In genomic region chr5:116583823-116584222, GRCh38 we compare ENCODE assay signal across 24 cellular contexts. TPM values are rescaled to one million over a fixed set of nuclear protein-coding genes. Genes with fewer than 3 reads are reported as not detected.
A peak's percentile ranks its signal among the peaks of the same experiment; 100 is the strongest.
DNase-seq lines count a peak whose midpoint lies in the region; ATAC-seq, FAIRE-seq and TF ChIP-seq lines count a peak whose summit lies in the region.
"Had no signal": no experiment of that assay in that cellular context is flagged by ENCODE, and none has a peak within 500 bp of the region (broad histone marks: within the 10 kb centered on the region; RNA-seq: fewer than 3 reads in every experiment).

No MANE protein-coding gene starts in this region.

- no peaks in the 10 kb centered on the region for H3K36me3 ChIP-seq in K562 (ENCODE audit: control insufficient read depth, insufficient read depth, low read length)
- no peaks in the 10 kb centered on the region for H3K36me3 ChIP-seq in thyroid gland
- H3K36me3 ChIP-seq: Peyer's patch had no signal

- DNase-seq in K562 (ENCODE audit: extremely low read depth in 1 of 4, low spot score in 3 of 4): no peak
- DNase-seq in renal cortical epithelial cell (ENCODE audit: low read depth): peak; percentile 22
- no peak for DNase-seq in thyroid gland
- no peak for DNase-seq in activated CD4-positive, alpha-beta T cell treated with anti-CD3 and anti-CD28 coated beads, Interleukin-2, amount 10 ng/mL, durations not matched to agents 24 days and 14 days
- DNase-seq in KG1 (lab: John Stamatoyannopoulos, UW): no peak
- DNase-seq: C1 segment of cervical spinal cord; CD4-positive, alpha-beta memory T cell; COR-L47; EL; GDM1; KBM-7; MM.1S; NCI-H2029; NCI-H446; NCI-H524 treated with DMSO at 0.1 percent for 48 hours; Peyer's patch; SIG-M5 had no signal

- H3K36me3 Mint-ChIP-seq in activated CD4-positive, alpha-beta T cell treated with anti-CD3 and anti-CD28 coated beads, Interleukin-2, amount 10 ng/mL, durations not matched to agents 24 days and 14 days (ENCODE audit: low read depth): no peaks in the 10 kb centered on the region
- H3K36me3 Mint-ChIP-seq: CD4-positive, alpha-beta memory T cell had no signal

- H3K4me3 Mint-ChIP-seq in activated CD4-positive, alpha-beta T cell treated with anti-CD3 and anti-CD28 coated beads, Interleukin-2, amount 10 ng/mL, durations not matched to agents 24 days and 14 days: no peak overlapping the region
- H3K4me3 Mint-ChIP-seq: CD4-positive, alpha-beta memory T cell had no signal

- H3K27ac ChIP-seq in K562 (ENCODE audit: extremely low read depth, low read depth, low read length) (no peak overlapping the region), thyroid gland (no peak overlapping the region)
- H3K27ac ChIP-seq: HL-60, Peyer's patch, SK-N-MC had no signal

- H3K4me3 ChIP-seq in K562 (no peak overlapping the region), thyroid gland (replicated peaks in 1 of 3) (no peak overlapping the region)
- H3K4me3 ChIP-seq: GM12878, Peyer's patch, SK-N-MC had no signal

- BruUV-seq in K562 (replicated peaks; lab: Mats Ljungman, UMichigan): no TSS peak

- no peak for TF ChIP-seq EP300 in K562 (IDR thresholded peaks at IDR 0.05; ENCODE audit: low read length)

- peaks cover 2% of the 10 kb centered on the region for H3K4me1 Mint-ChIP-seq in activated CD4-positive, alpha-beta T cell treated with anti-CD3 and anti-CD28 coated beads, Interleukin-2, amount 10 ng/mL, durations not matched to agents 24 days and 14 days
- H3K4me1 Mint-ChIP-seq: CD4-positive, alpha-beta memory T cell had no signal

- no peaks in the 10 kb centered on the region for H3K9me1 ChIP-seq in K562 (ENCODE audit: control insufficient read depth, insufficient read depth, low read length)

- 2% methylated on average over 3 of the region's 3 CpGs for WGBS in K562 (ENCODE audit: insufficient coverage, low coverage, missing lambda C conversion rate)
- WGBS in thyroid gland, 2 donors: 96 to 98% methylated on average over 3 of the region's 3 CpGs

- CTCF ChIA-PET in K562 (lab: Yijun Ruan, JAX; ENCODE audit: low intra/inter-chr PET ratio): no interaction called here

- in situ Hi-C loops in K562 (cut with MboI): no loop called here

- no peaks in the 10 kb centered on the region for H3K27me3 ChIP-seq in K562 (ENCODE audit: control insufficient read depth in 2 of 2, insufficient read depth in 2 of 2, low read length in 2 of 2)
- no peaks in the 10 kb centered on the region for H3K27me3 ChIP-seq in thyroid gland
- H3K27me3 ChIP-seq: Peyer's patch had no signal

- TF ChIP-seq RAD21 in K562 (CRISPR knock-in tag; conservative IDR thresholded peaks at IDR 0.05 in 1 of 2, IDR thresholded peaks at IDR 0.05 in 1 of 2): no peak

- peaks cover 28% of the 10 kb centered on the region for H3K27me3 Mint-ChIP-seq in activated CD4-positive, alpha-beta T cell treated with anti-CD3 and anti-CD28 coated beads, Interleukin-2, amount 10 ng/mL, durations not matched to agents 24 days and 14 days

- no peak overlapping the region for H2AFZ ChIP-seq in K562 (ENCODE audit: low read depth, low read length)

- H3K9me3 ChIP-seq in K562 (replicated peaks; ENCODE audit: control insufficient read depth, insufficient read depth, low read depth, low read length) (no peaks in the 10 kb centered on the region), thyroid gland (no peaks in the 10 kb centered on the region)
- H3K9me3 ChIP-seq: Peyer's patch had no signal

- H3K27ac Mint-ChIP-seq in activated CD4-positive, alpha-beta T cell treated with anti-CD3 and anti-CD28 coated beads, Interleukin-2, amount 10 ng/mL, durations not matched to agents 24 days and 14 days: no peak overlapping the region

- no peaks in the 10 kb centered on the region for H3K9me3 Mint-ChIP-seq in activated CD4-positive, alpha-beta T cell treated with anti-CD3 and anti-CD28 coated beads, Interleukin-2, amount 10 ng/mL, durations not matched to agents 24 days and 14 days

- POLR2A ChIA-PET in K562 (lab: Yijun Ruan, JAX): no interaction called here

- H3K9ac ChIP-seq in K562 (ENCODE audit: insufficient read depth in 1 of 2, low read depth in 2 of 2, low read length in 2 of 2): no peak overlapping the region

- peak; percentile 19 for ATAC-seq in GM18868 (IDR thresholded peaks at IDR 0.05; ENCODE audit: unreplicated experiment)
- ATAC-seq in K562: no peak
- peak; percentile 71 for ATAC-seq in esophagus mucosa

- H3K4me1 ChIP-seq in K562 (replicated peaks in 1 of 2; ENCODE audit: control insufficient read depth in 2 of 2, insufficient read depth in 2 of 2, low read length in 2 of 2) (no peaks in the 10 kb centered on the region), thyroid gland (no peaks in the 10 kb centered on the region)
- H3K4me1 ChIP-seq: Peyer's patch had no signal

- H3K4me2 ChIP-seq in K562 (ENCODE audit: insufficient read depth, low read length): no peak overlapping the region

- no peaks in the 10 kb centered on the region for H4K20me1 ChIP-seq in K562 (replicated peaks; ENCODE audit: control insufficient read depth, insufficient read depth, low read length)

- TF ChIP-seq CTCF in K562 (IDR thresholded peaks at IDR 0.05 in 2 of 3, conservative IDR thresholded peaks at IDR 0.05 in 1 of 3; ENCODE audit: insufficient read depth in 2 of 3, low read depth in 1 of 3, low read length in 3 of 3) (no peak), thyroid gland (IDR thresholded peaks at IDR 0.05) (no peak)

- H3K79me2 ChIP-seq in K562 (ENCODE audit: control insufficient read depth, insufficient read depth, low read length): no peaks in the 10 kb centered on the region

- intact Hi-C loops in K562 (cut with micrococcal nuclease) (no loop called here), thyroid gland (cut with DNase I) (no loop called here)
- intact Hi-C loops in activated CD4-positive, alpha-beta T cell treated with anti-CD3 and anti-CD28 coated beads, Interleukin-2, amount 10 ng/mL, durations not matched to agents 24 days and 14 days (cut with micrococcal nuclease): no loop called here

- FAIRE-seq in K562 (lab: Jason Lieb, UNC): no peak
- FAIRE-seq: GM12878, H54 had no signal

- TF ChIP-seq POLR2A in K562 (conservative IDR thresholded peaks at IDR 0.05): no peak
- no peak for TF ChIP-seq POLR2A in thyroid gland (IDR thresholded peaks at IDR 0.05)

TF ChIP-seq in K562, 482 proteins besides CTCF, POLR2A, EP300 and RAD21:
- TF ChIP-seq, protein P1, sequence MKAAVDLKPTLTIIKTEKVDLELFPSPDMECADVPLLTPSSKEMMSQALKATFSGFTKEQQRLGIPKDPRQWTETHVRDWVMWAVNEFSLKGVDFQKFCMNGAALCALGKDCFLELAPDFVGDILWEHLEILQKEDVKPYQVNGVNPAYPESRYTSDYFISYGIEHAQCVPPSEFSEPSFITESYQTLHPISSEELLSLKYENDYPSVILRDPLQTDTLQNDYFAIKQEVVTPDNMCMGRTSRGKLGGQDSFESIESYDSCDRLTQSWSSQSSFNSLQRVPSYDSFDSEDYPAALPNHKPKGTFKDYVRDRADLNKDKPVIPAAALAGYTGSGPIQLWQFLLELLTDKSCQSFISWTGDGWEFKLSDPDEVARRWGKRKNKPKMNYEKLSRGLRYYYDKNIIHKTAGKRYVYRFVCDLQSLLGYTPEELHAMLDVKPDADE (conservative IDR thresholded peaks at IDR 0.05; ENCODE audit: control insufficient read depth, low read depth, low read length): no peak
- 0 out of 2 replicates have a peak, but pooled peaks have one; percentile 15 for TF ChIP-seq CEBPB (tag; IDR thresholded peaks at IDR 0.05)

RNA-seq across cellular contexts. Expression of gene SEMA6A, which starts 9.2 kb away (rescaled TPM):
- not detected in 2 replicates for total RNA-seq in K562 (2011; cell fraction: chromatin; rRNA removed; ENCODE audit: low replicate concordance)
- not detected in 2 replicates for total RNA-seq in K562 (2011; cell fraction: nucleolus; rRNA removed)
- not detected in 2 replicates for total RNA-seq in K562 (2011; cell fraction: nucleoplasm; rRNA removed)
- total RNA-seq in K562 (2014; rRNA removed) (not detected in 2 replicates), K562 (2014; rRNA removed; fragmentation: Illumina TruSeq; extraction: Trizol) (not detected in 2 replicates), K562 (2015; rRNA removed; fragmentation: Illumina TruSeq; extraction: Trizol) (0.25 TPM in 1 of 2 replicates, not detected in the other), K562 (2021) (0.42 and 0.56 TPM in 2 replicates), esophagus mucosa (6.1 TPM), renal cortical epithelial cell (1.0 and 6.9 TPM in 2 replicates), thyroid gland (10 to 100 TPM; 27.6 to 37.9 (median 30.4) TPM)
- polyA plus RNA-seq in K562 (2011; rRNA removed) (not detected in 2 replicates), K562 (2014; fragmentation: Illumina TruSeq; extraction: Trizol) (not detected in 2 replicates), K562 (2014; fragmentation: Nextera tagmentation; extraction: Ambion mirVana) (under 1 TPM; 0.04 to 0.10 TPM), K562 (2014; rRNA removed) (not detected in 2 replicates)
- not detected in 2 replicates for polyA plus RNA-seq in K562 (2011; cell fraction: cytosol; rRNA removed)
- 0.06 TPM in 2 replicates for polyA plus RNA-seq in K562 (2011; cell fraction: nucleus; rRNA removed)
- 1.2 and 1.5 TPM in 2 replicates for polyA plus RNA-seq in K562 (2012)
- polyA minus RNA-seq in K562 (2011; rRNA and poly(A)+ RNA removed): not detected in 2 replicates
- not detected in 2 replicates for polyA minus RNA-seq in K562 (2011; cell fraction: cytosol; rRNA and poly(A)+ RNA removed)
- not detected in 2 replicates for polyA minus RNA-seq in K562 (2011; cell fraction: nucleus; rRNA and poly(A)+ RNA removed)
- total RNA-seq in activated CD4-positive, alpha-beta T cell treated with anti-CD3 and anti-CD28 coated beads, Interleukin-2, amount 10 ng/mL, durations not matched to agents 24 days and 14 days: 0.19 and 0.24 TPM in 2 replicates
- total RNA-seq: CD4-positive, alpha-beta memory T cell; OCI-LY7 had no signal
